ENCODE assay signal across 1 cellular context in the genomic region with DNA sequence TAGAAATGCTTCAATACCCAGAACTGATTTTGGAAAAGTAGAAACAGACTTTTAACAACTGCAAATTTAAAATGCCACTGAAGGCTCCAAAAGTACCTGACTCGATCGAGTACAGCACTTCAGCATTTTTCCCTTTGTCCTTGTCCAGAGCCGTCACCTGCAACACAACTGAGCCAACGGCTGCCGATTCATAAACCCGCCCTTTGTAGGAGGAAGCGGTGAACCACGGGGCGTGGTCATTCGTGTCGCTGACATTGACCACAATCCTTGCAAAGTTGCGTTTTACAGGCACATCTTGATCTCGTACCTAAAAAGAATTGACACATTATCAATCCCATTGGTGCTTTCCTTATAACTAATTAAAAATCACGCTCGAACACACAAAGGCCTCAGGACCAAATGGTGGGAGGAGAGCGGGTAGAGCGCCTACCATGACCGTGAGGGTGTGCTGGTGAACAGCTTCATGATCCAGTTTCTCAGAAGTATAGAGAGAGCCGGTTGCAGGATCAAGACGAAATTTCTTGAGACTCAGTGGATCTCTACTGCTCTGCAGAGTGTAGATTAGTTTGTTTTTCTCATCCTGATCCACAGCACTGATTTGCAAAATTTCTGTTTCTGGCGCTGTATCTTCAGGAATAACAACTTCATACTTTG.
TF ChIP-seq lines count a peak whose summit lies in the region.

No MANE protein-coding gene starts in this region.

TF ChIP-seq in IMR-90, 13 proteins besides CTCF, POLR2A, EP300 and RAD21 (continued from another document):
- no peak for TF ChIP-seq MAFK (IDR thresholded peaks at IDR 0.05; ENCODE audit: low read depth, low read length)
- TF ChIP-seq, protein P1, sequence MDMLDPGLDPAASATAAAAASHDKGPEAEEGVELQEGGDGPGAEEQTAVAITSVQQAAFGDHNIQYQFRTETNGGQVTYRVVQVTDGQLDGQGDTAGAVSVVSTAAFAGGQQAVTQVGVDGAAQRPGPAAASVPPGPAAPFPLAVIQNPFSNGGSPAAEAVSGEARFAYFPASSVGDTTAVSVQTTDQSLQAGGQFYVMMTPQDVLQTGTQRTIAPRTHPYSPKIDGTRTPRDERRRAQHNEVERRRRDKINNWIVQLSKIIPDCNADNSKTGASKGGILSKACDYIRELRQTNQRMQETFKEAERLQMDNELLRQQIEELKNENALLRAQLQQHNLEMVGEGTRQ (IDR thresholded peaks at IDR 0.05; ENCODE audit: low read depth, low read length), result no peak
- no peak for TF ChIP-seq MAZ (IDR thresholded peaks at IDR 0.05; ENCODE audit: borderline replicate concordance, low read depth, low read length)
- no peak for TF ChIP-seq SMC3 (IDR thresholded peaks at IDR 0.05; ENCODE audit: low read depth, low read length)
- no peak for TF ChIP-seq FOS (IDR thresholded peaks at IDR 0.05; ENCODE audit: low read depth, low read length)
- TF ChIP-seq CHD1 (IDR thresholded peaks at IDR 0.05; ENCODE audit: low read depth, low read length), result no peak
- TF ChIP-seq MXI1 (IDR thresholded peaks at IDR 0.05; ENCODE audit: borderline replicate concordance, low read depth, low read length), result no peak
- no peak for TF ChIP-seq BHLHE40 (IDR thresholded peaks at IDR 0.05; ENCODE audit: low read depth, low read length)
- no peak for TF ChIP-seq RCOR1 (IDR thresholded peaks at IDR 0.05; ENCODE audit: insufficient replicate concordance, low read length)
TF ChIP-seq in IMR-90: peak in this region for 0.
